In genomic region chr20:9342651-9343050, GRCh38 we compare ENCODE assay signal across 18 cellular contexts.
"Had no signal": no experiment of that assay in that cellular context is flagged by ENCODE, and none has a peak within 500 bp of the region (broad histone marks: within the 10 kb centered on the region; RNA-seq: fewer than 3 reads in every experiment).

No MANE protein-coding gene starts in this region.

- FAIRE-seq: RCC 7860 had no signal

- H3K9me3 ChIP-seq: MG63 had no signal

- H3K27me3 ChIP-seq: MG63 had no signal

- H3K36me3 ChIP-seq: MG63 had no signal

- DNase-seq: Karpas-422, KG1, MG63, NCI-H1092, NCI-H1105 treated with DMSO at 0.1 percent for 48 hours, NCI-H1417 treated with DMSO at 0.1 percent for 48 hours, NCI-H146, NCI-H1694 treated with DMSO at 0.1 percent for 48 hours, NCI-H1930, NCI-H2081, NCI-H2107, NCI-H2227 treated with DMSO at 0.1 percent for 48 hours, NCI-H524, NCI-H526 treated with DMSO at 0.1 percent for 48 hours, NCI-H774, RPMI8226, SHP77 had no signal

- H3K4me3 ChIP-seq: MG63 had no signal
